ENCODE assay signal across 8 cellular contexts in the genomic region with DNA sequence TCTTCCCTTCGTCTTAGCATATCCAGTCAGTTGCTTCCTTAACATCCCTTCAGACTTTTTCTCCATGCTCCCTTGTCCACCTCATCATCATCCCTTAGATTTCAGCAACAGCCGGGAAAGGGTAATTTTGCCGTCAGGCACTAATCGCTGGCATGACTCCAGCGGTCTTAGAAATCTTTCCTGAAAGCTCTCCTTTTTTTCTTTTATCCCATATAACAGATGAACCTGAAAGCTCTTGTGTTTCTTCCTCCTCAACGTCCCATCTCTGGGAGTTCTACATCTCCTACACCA. TPM values are rescaled to one million over a fixed set of nuclear protein-coding genes. Genes with fewer than 3 reads are reported as not detected.
DNase-seq lines count a peak whose midpoint lies in the region; ATAC-seq and TF ChIP-seq lines count a peak whose summit lies in the region.

No MANE protein-coding gene starts in this region.

- H3K27ac ChIP-seq in caudate nucleus (ENCODE audit: low read depth, low read length) (peak overlapping the region; percentile 98), mucosa of rectum (ENCODE audit: low read depth in 2 of 2, low read length in 2 of 2) (peak overlapping the region; percentile 98 to 100)

- ATAC-seq in HG02759 (IDR thresholded peaks at IDR 0.05; ENCODE audit: unreplicated experiment), result no peak

- no peak for TF ChIP-seq CTCF in AG04449 (IDR thresholded peaks at IDR 0.05; ENCODE audit: insufficient read depth, low read length, missing control alignments)

- H3K27me3 ChIP-seq in mucosa of rectum (ENCODE audit: control insufficient read depth in 2 of 2, insufficient read depth in 2 of 2, low read length in 2 of 2), result no peaks in the 10 kb centered on the region

- peak overlapping the region in 1 of 2 donors; percentile 99 for H3K9ac ChIP-seq in mucosa of rectum (ENCODE audit: low read depth in 1 of 2, low read length in 2 of 2)

- no peaks in the 10 kb centered on the region for H3K36me3 ChIP-seq in mucosa of rectum (ENCODE audit: control insufficient read depth in 2 of 2, insufficient read depth in 2 of 2, low read length in 2 of 2)

- no peaks in the 10 kb centered on the region for H3K9me3 ChIP-seq in mucosa of rectum (ENCODE audit: control insufficient read depth in 2 of 2, low read length in 2 of 2)

- POLR2A ChIA-PET in AG04449 (lab: Yijun Ruan, JAX), result interaction anchor here (1.5 to 3.7 kb wide), 5 partner anchors 40 to 179 kb away, joined by 5 to 39 read pairs (median 15); partner anchors contain the start of genes OTUD7B and VPS45

- DNase-seq in AG04449 (ENCODE audit: low read depth, low spot score), result no peak
- no peak for DNase-seq in Jurkat, Clone E6-1 (ENCODE audit: low read depth, low spot score)
- peak in 5 of 61 donors; percentile 3 to 40 (median 34) for DNase-seq in caudate nucleus (lab: John Stamatoyannopoulos, UW)
- DNase-seq in AG08395 (ENCODE audit: low spot score), result no peak
- no peak for DNase-seq in COLO668 (lab: John Stamatoyannopoulos, UW; ENCODE audit: unreplicated experiment)
- DNase-seq in activated gamma-delta T cell treated with Interleukin-2 at 50 U/mL for 16 hours, result no peak

- H3K4me3 ChIP-seq in AG04449 (ENCODE audit: low read depth, low read length) (peak overlapping the region; percentile 64), mucosa of rectum (ENCODE audit: low read length in 2 of 2) (peak overlapping the region; percentile 94 to 97)
- peak overlapping the region; percentile 66 for H3K4me3 ChIP-seq in Jurkat, Clone E6-1 (ENCODE audit: low read length)

- H3K4me1 ChIP-seq in mucosa of rectum (ENCODE audit: control insufficient read depth in 2 of 2, insufficient read depth in 2 of 2, low read length in 2 of 2), result peaks cover 11 to 21% of the 10 kb centered on the region in 2 donors

- CTCF ChIA-PET in AG04449 (lab: Yijun Ruan, JAX), result interaction anchor here (0.6 to 2.9 kb wide), 17 partner anchors 10 to 298 kb away, joined by 3 to 18 read pairs (median 4); partner anchors contain the start of genes BOLA1, MTMR11 and VPS45

RNA-seq across cellular contexts. Expression of gene BOLA1, which starts 10.4 kb away (rescaled TPM):
- polyA plus RNA-seq in Jurkat, Clone E6-1 (2012; ENCODE audit: insufficient read depth, insufficient read length), result 81.1 TPM

RNA-seq across cellular contexts. Expression of gene SV2A, which starts 28.7 kb away (rescaled TPM):
- polyA plus RNA-seq in Jurkat, Clone E6-1 (2012; ENCODE audit: insufficient read depth, insufficient read length), result 20.3 TPM

RNA-seq across cellular contexts. Expression of gene SF3B4, which starts 38.7 kb away (rescaled TPM):
- 113 TPM for polyA plus RNA-seq in Jurkat, Clone E6-1 (2012; ENCODE audit: insufficient read depth, insufficient read length)

RNA-seq across cellular contexts. Expression of gene MTMR11, which starts 47.7 kb away (rescaled TPM):
- polyA plus RNA-seq in Jurkat, Clone E6-1 (2012; ENCODE audit: insufficient read depth, insufficient read length), result 0.66 TPM
